ENCODE assay signal across 17 cellular contexts in genomic region chr15:41899854-41900442, GRCh38. TPM values are rescaled to one million over a fixed set of nuclear protein-coding genes. Genes with fewer than 3 reads are reported as not detected.
DNase-seq lines count a peak whose midpoint lies in the region; ATAC-seq, FAIRE-seq and TF ChIP-seq lines count a peak whose summit lies in the region.
"Had no signal": no experiment of that assay in that cellular context is flagged by ENCODE, and none has a peak within 500 bp of the region (broad histone marks: within the 10 kb centered on the region; RNA-seq: fewer than 3 reads in every experiment).

No MANE protein-coding gene starts in this region.

- no peak for FAIRE-seq in K562 (lab: Jason Lieb, UNC)
- FAIRE-seq: urothelium cell line had no signal

- TF ChIP-seq RAD21 in K562 (CRISPR knock-in tag; conservative IDR thresholded peaks at IDR 0.05 in 1 of 2, IDR thresholded peaks at IDR 0.05 in 1 of 2) = no peak

- TF ChIP-seq POLR2A in K562 (conservative IDR thresholded peaks at IDR 0.05) = no peak

- peaks cover 13% of the 10 kb centered on the region for H3K4me1 Mint-ChIP-seq in activated naive CD8-positive, alpha-beta T cell treated with anti-CD3 and anti-CD28 coated beads, Interleukin-2, amount 10 ng/mL, durations not matched to agents 7 days and 5 days
- peaks cover 11% of the 10 kb centered on the region for H3K4me1 Mint-ChIP-seq in activated naive CD8-positive, alpha-beta T cell treated with anti-CD3 and anti-CD28 coated beads for 36 hours
- H3K4me1 Mint-ChIP-seq in stimulated activated naive B cell treated with anti-CD40 and anti-IgM and Interleukin-4, amounts not matched to agents 10 μg/mL and 1 μg/mL and 100 μg/mL, for 72 hours = peaks cover 22 to 34% of the 10 kb centered on the region in 2 donors

- POLR2A ChIA-PET in activated naive CD8-positive, alpha-beta T cell treated with anti-CD3 and anti-CD28 coated beads, Interleukin-2, amount 10 ng/mL, durations not matched to agents 7 days and 5 days (lab: Charles Lee) = no interaction called here
- POLR2A ChIA-PET in K562 (lab: Yijun Ruan, JAX) = interaction anchor here (1.7 kb wide), 1 partner anchor 13 kb away, joined by 3 read pairs; no protein-coding TSS in a partner anchor

- peaks cover 0 to 6% of the 10 kb centered on the region in 2 experiments; a peak in 2 of 5 replicates for H3K4me1 ChIP-seq in K562 (replicated peaks in 1 of 2; ENCODE audit: control insufficient read depth in 2 of 2, insufficient read depth in 2 of 2, low read length in 2 of 2)

- H3K36me3 Mint-ChIP-seq in activated naive CD8-positive, alpha-beta T cell treated with anti-CD3 and anti-CD28 coated beads, Interleukin-2, amount 10 ng/mL, durations not matched to agents 7 days and 5 days = peaks cover 6% of the 10 kb centered on the region
- H3K36me3 Mint-ChIP-seq in activated naive CD8-positive, alpha-beta T cell treated with anti-CD3 and anti-CD28 coated beads for 36 hours = peaks cover 3% of the 10 kb centered on the region
- peaks cover 58 to 75% of the 10 kb centered on the region in 2 donors for H3K36me3 Mint-ChIP-seq in stimulated activated naive B cell treated with anti-CD40 and anti-IgM and Interleukin-4, amounts not matched to agents 10 μg/mL and 1 μg/mL and 100 μg/mL, for 72 hours

- H3K79me2 ChIP-seq in K562 (ENCODE audit: control insufficient read depth, insufficient read depth, low read length) = no peaks in the 10 kb centered on the region

- intact Hi-C loops in K562 (cut with micrococcal nuclease) = loop anchor here (5.0 to 10.0 kb wide), 3 partner anchors 88 to 433 kb away; no protein-coding TSS in a partner anchor

- no peak for DNase-seq in activated naive CD8-positive, alpha-beta T cell treated with anti-CD3 and anti-CD28 coated beads, Interleukin-2, amount 10 ng/mL, durations not matched to agents 7 days and 5 days
- no peak for DNase-seq in activated naive CD8-positive, alpha-beta T cell treated with anti-CD3 and anti-CD28 coated beads for 36 hours
- DNase-seq in NCI-H1694 (lab: John Stamatoyannopoulos, UW) (peak; percentile 83), K562 (ENCODE audit: extremely low read depth in 1 of 4, low spot score in 3 of 4) (no peak), superior temporal gyrus (ENCODE audit: extremely low spot score) (no peak), occipital lobe (lab: John Stamatoyannopoulos, UW) (no peak)
- DNase-seq in stimulated activated naive B cell treated with anti-CD40 and anti-IgM and Interleukin-4, amounts not matched to agents 10 μg/mL and 1 μg/mL and 100 μg/mL, for 72 hours = no peak
- DNase-seq: activated CD4-positive, alpha-beta T cell treated with anti-CD3 and anti-CD28 coated beads, Interleukin-2, amount 50 U/mL, for 4 hours; activated naive CD4-positive, alpha-beta T cell treated with Interleukin-2 at 50 U/mL for 16 hours; activated T-cell treated with anti-CD3 and anti-CD28 coated beads, Interleukin-2, amount 50 U/mL, for 1 hour; anterior cingulate cortex; Karpas-422; midbrain; NK-92 treated with Interleukin-12 subunit alpha and Interleukin-12 subunit beta, amount 100 ng/mL, for 24 hours had no signal

- peaks cover 6% of the 10 kb centered on the region for H4K20me1 ChIP-seq in K562 (replicated peaks; ENCODE audit: control insufficient read depth, insufficient read depth, low read length)

- H3K4me3 ChIP-seq in K562 = no peak overlapping the region

- TF ChIP-seq EP300 in K562 (IDR thresholded peaks at IDR 0.05; ENCODE audit: low read length) = no peak

- CTCF ChIA-PET in K562 (lab: Yijun Ruan, JAX; ENCODE audit: low intra/inter-chr PET ratio) = no interaction called here

- in situ Hi-C loops in K562 (cut with MboI) = no loop called here

- H3K9me1 ChIP-seq in K562 (ENCODE audit: control insufficient read depth, insufficient read depth, low read length) = no peaks in the 10 kb centered on the region

- H3K9me3 ChIP-seq in K562 (replicated peaks; ENCODE audit: control insufficient read depth, insufficient read depth, low read depth, low read length) = no peaks in the 10 kb centered on the region
- H3K9me3 ChIP-seq: neutrophil had no signal

- TSS peak; percentile 43 for BruUV-seq in K562 (replicated peaks; lab: Mats Ljungman, UMichigan)

- no peak overlapping the region for H3K9ac ChIP-seq in K562 (ENCODE audit: insufficient read depth in 1 of 2, low read depth in 2 of 2, low read length in 2 of 2)

- no peak for TF ChIP-seq CTCF in K562 (IDR thresholded peaks at IDR 0.05 in 2 of 3, conservative IDR thresholded peaks at IDR 0.05 in 1 of 3; ENCODE audit: insufficient read depth in 2 of 3, low read depth in 1 of 3, low read length in 3 of 3)

- H3K27me3 Mint-ChIP-seq in activated naive CD8-positive, alpha-beta T cell treated with anti-CD3 and anti-CD28 coated beads, Interleukin-2, amount 10 ng/mL, durations not matched to agents 7 days and 5 days = no peaks in the 10 kb centered on the region
- H3K27me3 Mint-ChIP-seq in activated naive CD8-positive, alpha-beta T cell treated with anti-CD3 and anti-CD28 coated beads for 36 hours = no peaks in the 10 kb centered on the region
- H3K27me3 Mint-ChIP-seq in stimulated activated naive B cell treated with anti-CD40 and anti-IgM and Interleukin-4, amounts not matched to agents 10 μg/mL and 1 μg/mL and 100 μg/mL, for 72 hours = no peaks in the 10 kb centered on the region

- no peak overlapping the region for H3K27ac ChIP-seq in K562 (ENCODE audit: extremely low read depth, low read depth, low read length)
- H3K27ac ChIP-seq: neutrophil had no signal

- peaks cover 6% of the 10 kb centered on the region; the same call in 1 of the 3 replicates for H3K36me3 ChIP-seq in K562 (ENCODE audit: control insufficient read depth, insufficient read depth, low read length)

- H3K27me3 ChIP-seq in K562 (ENCODE audit: control insufficient read depth in 2 of 2, insufficient read depth in 2 of 2, low read length in 2 of 2) = 0 out of 5 replicates have a peak, but pooled peaks cover 0 to 2% of the 10 kb centered on the region in 2 experiments

- 69% methylated on average over 6 of the region's 6 CpGs for WGBS in K562 (ENCODE audit: insufficient coverage, low coverage, missing lambda C conversion rate)

- H3K4me2 ChIP-seq in K562 (ENCODE audit: insufficient read depth, low read length) = no peak overlapping the region

- H2AFZ ChIP-seq in K562 (ENCODE audit: low read depth, low read length) = no peak overlapping the region

- no peaks in the 10 kb centered on the region for H3K9me3 Mint-ChIP-seq in activated naive CD8-positive, alpha-beta T cell treated with anti-CD3 and anti-CD28 coated beads, Interleukin-2, amount 10 ng/mL, durations not matched to agents 7 days and 5 days
- no peaks in the 10 kb centered on the region for H3K9me3 Mint-ChIP-seq in activated naive CD8-positive, alpha-beta T cell treated with anti-CD3 and anti-CD28 coated beads for 36 hours
- no peaks in the 10 kb centered on the region for H3K9me3 Mint-ChIP-seq in stimulated activated naive B cell treated with anti-CD40 and anti-IgM and Interleukin-4, amounts not matched to agents 10 μg/mL and 1 μg/mL and 100 μg/mL, for 72 hours

- H3K4me3 Mint-ChIP-seq in activated naive CD8-positive, alpha-beta T cell treated with anti-CD3 and anti-CD28 coated beads, Interleukin-2, amount 10 ng/mL, durations not matched to agents 7 days and 5 days = no peak overlapping the region
- H3K4me3 Mint-ChIP-seq in activated naive CD8-positive, alpha-beta T cell treated with anti-CD3 and anti-CD28 coated beads for 36 hours = no peak overlapping the region
- H3K4me3 Mint-ChIP-seq in stimulated activated naive B cell treated with anti-CD40 and anti-IgM and Interleukin-4, amounts not matched to agents 10 μg/mL and 1 μg/mL and 100 μg/mL, for 72 hours = no peak overlapping the region

- ATAC-seq in activated naive CD8-positive, alpha-beta T cell treated with anti-CD3 and anti-CD28 coated beads, Interleukin-2, amount 10 ng/mL, durations not matched to agents 7 days and 5 days (ENCODE audit: low read depth) = no peak
- no peak for ATAC-seq in K562
- ATAC-seq in stimulated activated naive B cell treated with anti-CD40 and anti-IgM and Interleukin-4, amounts not matched to agents 10 μg/mL and 1 μg/mL and 100 μg/mL, for 72 hours (replicated peaks) = no peak
- ATAC-seq in GM18498 (IDR thresholded peaks at IDR 0.05; ENCODE audit: unreplicated experiment) = no peak

- peak overlapping the region; percentile 28 for H3K27ac Mint-ChIP-seq in activated naive CD8-positive, alpha-beta T cell treated with anti-CD3 and anti-CD28 coated beads, Interleukin-2, amount 10 ng/mL, durations not matched to agents 7 days and 5 days
- H3K27ac Mint-ChIP-seq in activated naive CD8-positive, alpha-beta T cell treated with anti-CD3 and anti-CD28 coated beads for 36 hours = no peak overlapping the region
- peak overlapping the region; percentile 51 for H3K27ac Mint-ChIP-seq in stimulated activated naive B cell treated with anti-CD40 and anti-IgM and Interleukin-4, amounts not matched to agents 10 μg/mL and 1 μg/mL and 100 μg/mL, for 72 hours

TF ChIP-seq in K562, 482 proteins besides CTCF, POLR2A, EP300 and RAD21 (continues in another document):
- TF ChIP-seq ZNF184 (CRISPR knock-in tag; IDR thresholded peaks at IDR 0.05) = no peak

RNA-seq across cellular contexts. Expression of gene SPTBN5, which starts 6.1 kb away (rescaled TPM):
- total RNA-seq in activated naive CD8-positive, alpha-beta T cell treated with anti-CD3 and anti-CD28 coated beads, Interleukin-2, amount 10 ng/mL, durations not matched to agents 7 days and 5 days = 1 to 10 TPM; 1.1 to 1.6 TPM
- total RNA-seq in activated naive CD8-positive, alpha-beta T cell treated with anti-CD3 and anti-CD28 coated beads for 36 hours = under 1 TPM; 0.19 to 0.30 TPM
- 0.30 TPM in 1 of 2 replicates, not detected in the other for total RNA-seq in K562 (2011; cell fraction: chromatin; rRNA removed; ENCODE audit: low replicate concordance)
- under 0.01 TPM in 2 replicates for total RNA-seq in K562 (2011; cell fraction: nucleolus; rRNA removed)
- 0.08 TPM in 1 of 2 replicates, not detected in the other for total RNA-seq in K562 (2011; cell fraction: nucleoplasm; rRNA removed)
- total RNA-seq in K562 (2014; rRNA removed) = not detected in 2 replicates
- not detected in 2 replicates for total RNA-seq in K562 (2014; rRNA removed; fragmentation: Illumina TruSeq; extraction: Trizol)
- total RNA-seq in K562 (2015; rRNA removed; fragmentation: Illumina TruSeq; extraction: Trizol) = not detected in 2 replicates
- total RNA-seq in K562 (2021) = 0.02 TPM in 1 of 2 replicates, not detected in the other
- polyA plus RNA-seq in K562 (2011; rRNA removed) = 0.01 TPM in 1 of 2 replicates, not detected in the other
- 0.01 and 0.03 TPM in 2 replicates for polyA plus RNA-seq in K562 (2011; cell fraction: cytosol; rRNA removed)
- 0.15 and 0.20 TPM in 2 replicates for polyA plus RNA-seq in K562 (2011; cell fraction: nucleus; rRNA removed)
- polyA plus RNA-seq in K562 (2012) = under 0.01 and 0.03 TPM in 2 replicates
- polyA plus RNA-seq in K562 (2014; fragmentation: Illumina TruSeq; extraction: Trizol) = not detected in 2 replicates
- not detected for polyA plus RNA-seq in K562 (2014; fragmentation: Nextera tagmentation; extraction: Ambion mirVana)
- polyA plus RNA-seq in K562 (2014; rRNA removed) = not detected in 2 replicates
- polyA minus RNA-seq in K562 (2011; rRNA and poly(A)+ RNA removed) = not detected in 2 replicates
- polyA minus RNA-seq in K562 (2011; cell fraction: cytosol; rRNA and poly(A)+ RNA removed) = not detected in 2 replicates
- under 0.01 TPM in 1 of 2 replicates, not detected in the other for polyA minus RNA-seq in K562 (2011; cell fraction: nucleus; rRNA and poly(A)+ RNA removed)
- 0.16 TPM for total RNA-seq in occipital lobe
